25 cellular contexts compared by ENCODE assay signal in genomic region chr4:2691313-2691712, GRCh38.
DNase-seq lines count a peak whose midpoint lies in the region; ATAC-seq, FAIRE-seq and TF ChIP-seq lines count a peak whose summit lies in the region.
"Had no signal": no experiment of that assay in that cellular context is flagged by ENCODE, and none has a peak within 500 bp of the region (broad histone marks: within the 10 kb centered on the region; RNA-seq: fewer than 3 reads in every experiment).

No MANE protein-coding gene starts in this region.

- H3K9ac ChIP-seq in OCI-LY3 (ENCODE audit: low read length) (no peak overlapping the region), astrocyte (ENCODE audit: low read length) (no peak overlapping the region)

- peaks cover 31% of the 10 kb centered on the region for H3K4me1 Mint-ChIP-seq in activated naive CD4-positive, alpha-beta T cell treated with anti-CD3 and anti-CD28 coated beads for 36 hours (ENCODE audit: low read depth)
- no peaks in the 10 kb centered on the region for H3K4me1 Mint-ChIP-seq in astrocyte (ENCODE audit: low read depth, unreplicated experiment)
- peaks cover 73% of the 10 kb centered on the region for H3K4me1 Mint-ChIP-seq in stimulated activated memory B cell treated with anti-CD40 and anti-IgM and Interleukin-4, amounts not matched to agents 10 μg/mL and 1 μg/mL and 100 μg/mL, for 72 hours
- H3K4me1 Mint-ChIP-seq: GM23338 had no signal

- H3K4me3 ChIP-seq in OCI-LY3 (ENCODE audit: low read length) (no peak overlapping the region), astrocyte (ENCODE audit: insufficient read depth, low read depth, low read length) (no peak overlapping the region)
- H3K4me3 ChIP-seq: GM23338, pancreas, sigmoid colon, tibial nerve had no signal

- H2AFZ ChIP-seq in OCI-LY3 (ENCODE audit: low read depth, low read length) (no peak overlapping the region), astrocyte (ENCODE audit: low read depth, low read length) (no peak overlapping the region)
- H2AFZ ChIP-seq: GM23338 had no signal

- H3K9me3 ChIP-seq in OCI-LY3 (ENCODE audit: insufficient read depth, low read length) (no peaks in the 10 kb centered on the region), astrocyte (ENCODE audit: insufficient read depth, low read depth, low read length) (no peaks in the 10 kb centered on the region)
- H3K9me3 ChIP-seq: pancreas, sigmoid colon, tibial nerve had no signal

- CTCF ChIA-PET in activated naive CD4-positive, alpha-beta T cell treated with anti-CD3 and anti-CD28 coated beads for 36 hours (lab: Charles Lee) = interaction anchor here (0.6 to 1.6 kb wide), 3 partner anchors 18 to 136 kb away, joined by 4 read pairs; no protein-coding TSS in a partner anchor

- H3K4me1 ChIP-seq in OCI-LY3 (ENCODE audit: low read length) = peaks cover 41% of the 10 kb centered on the region
- H3K4me1 ChIP-seq in astrocyte (ENCODE audit: insufficient read depth, low read length) = peaks cover 11% of the 10 kb centered on the region
- H3K4me1 ChIP-seq: pancreas, tibial nerve had no signal

- ATAC-seq in stimulated activated memory B cell treated with anti-CD40 and anti-IgM and Interleukin-4, amounts not matched to agents 10 μg/mL and 1 μg/mL and 100 μg/mL, for 72 hours = no peak
- ATAC-seq: GM23338, pancreas, SK-N-SH treated with all-trans-retinoic acid at 6 μM for 48 hours had no signal

- no peak for TF ChIP-seq CTCF in OCI-LY3 (IDR thresholded peaks at IDR 0.05; ENCODE audit: low read depth, low read length)
- TF ChIP-seq CTCF in astrocyte (IDR thresholded peaks at IDR 0.05; ENCODE audit: insufficient read depth, low read depth, low read length) = no peak

- H3K27ac ChIP-seq in OCI-LY3 (ENCODE audit: low read length) (no peak overlapping the region), astrocyte (ENCODE audit: low read depth, low read length) (no peak overlapping the region)
- H3K27ac ChIP-seq: pancreas, sigmoid colon, tibial nerve had no signal

- H3K79me2 ChIP-seq in OCI-LY3 (ENCODE audit: low read length) (no peaks in the 10 kb centered on the region), astrocyte (ENCODE audit: insufficient read depth, low read length) (no peaks in the 10 kb centered on the region)

- no peak for DNase-seq in activated naive CD4-positive, alpha-beta T cell treated with anti-CD3 and anti-CD28 coated beads for 36 hours
- DNase-seq in activated naive CD4-positive, alpha-beta T cell treated with anti-CD3 and anti-CD28 coated beads, Interleukin-2, amount 50 U/mL, for 16 hours = no peak
- DNase-seq in astrocyte (ENCODE audit: low read depth) (no peak), NCI-H2107 treated with DMSO at 0.1 percent for 48 hours (lab: John Stamatoyannopoulos, UW; ENCODE audit: unreplicated experiment) (no peak), NCI-H1694 (lab: John Stamatoyannopoulos, UW) (no peak), SW480 (ENCODE audit: low spot score) (no peak)
- DNase-seq: activated effector memory CD4-positive, alpha-beta T cell treated with Interleukin-2 at 50 U/mL for 16 hours; anterior cingulate cortex; caudate nucleus; DMS79 treated with DMSO at 0.1 percent for 48 hours; kidney; mammary epithelial cell; NCI-H1417 treated with DMSO at 0.1 percent for 48 hours; NCI-H2171; NCI-H526; RPMI8226; sigmoid colon had no signal

- peak overlapping the region; percentile 69 for H3K4me2 ChIP-seq in OCI-LY3 (ENCODE audit: low read length)
- no peak overlapping the region for H3K4me2 ChIP-seq in astrocyte (ENCODE audit: low read length)
- H3K4me2 ChIP-seq: GM23338 had no signal

- H3K4me3 Mint-ChIP-seq in activated naive CD4-positive, alpha-beta T cell treated with anti-CD3 and anti-CD28 coated beads for 36 hours = no peak overlapping the region
- no peak overlapping the region for H3K4me3 Mint-ChIP-seq in astrocyte (ENCODE audit: unreplicated experiment)
- H3K4me3 Mint-ChIP-seq in stimulated activated memory B cell treated with anti-CD40 and anti-IgM and Interleukin-4, amounts not matched to agents 10 μg/mL and 1 μg/mL and 100 μg/mL, for 72 hours = peak overlapping the region; percentile 45
- H3K4me3 Mint-ChIP-seq: GM23338 had no signal

- H3K27me3 Mint-ChIP-seq in activated naive CD4-positive, alpha-beta T cell treated with anti-CD3 and anti-CD28 coated beads for 36 hours (ENCODE audit: low read depth) = no peaks in the 10 kb centered on the region
- H3K27me3 Mint-ChIP-seq in astrocyte (ENCODE audit: low read depth, unreplicated experiment) = no peaks in the 10 kb centered on the region
- H3K27me3 Mint-ChIP-seq in stimulated activated memory B cell treated with anti-CD40 and anti-IgM and Interleukin-4, amounts not matched to agents 10 μg/mL and 1 μg/mL and 100 μg/mL, for 72 hours = no peaks in the 10 kb centered on the region

- H3K27ac Mint-ChIP-seq in activated naive CD4-positive, alpha-beta T cell treated with anti-CD3 and anti-CD28 coated beads for 36 hours = peak overlapping the region; percentile 74
- H3K27ac Mint-ChIP-seq in astrocyte (ENCODE audit: unreplicated experiment) = peak overlapping the region; percentile 36
- H3K27ac Mint-ChIP-seq in stimulated activated memory B cell treated with anti-CD40 and anti-IgM and Interleukin-4, amounts not matched to agents 10 μg/mL and 1 μg/mL and 100 μg/mL, for 72 hours = peak overlapping the region; percentile 93
- H3K27ac Mint-ChIP-seq: GM23338 had no signal

- H3K36me3 Mint-ChIP-seq in activated naive CD4-positive, alpha-beta T cell treated with anti-CD3 and anti-CD28 coated beads for 36 hours (ENCODE audit: low read depth) = peaks cover 42% of the 10 kb centered on the region
- peaks cover 36% of the 10 kb centered on the region for H3K36me3 Mint-ChIP-seq in astrocyte (ENCODE audit: low read depth, unreplicated experiment)
- peaks cover 63% of the 10 kb centered on the region for H3K36me3 Mint-ChIP-seq in stimulated activated memory B cell treated with anti-CD40 and anti-IgM and Interleukin-4, amounts not matched to agents 10 μg/mL and 1 μg/mL and 100 μg/mL, for 72 hours

- no peaks in the 10 kb centered on the region for H4K20me1 ChIP-seq in OCI-LY3 (ENCODE audit: insufficient read depth, low read length)
- peaks cover 46% of the 10 kb centered on the region for H4K20me1 ChIP-seq in astrocyte (ENCODE audit: insufficient read depth, low read length)

- H3K27me3 ChIP-seq in OCI-LY3 (ENCODE audit: low read depth, low read length) = no peaks in the 10 kb centered on the region
- H3K27me3 ChIP-seq in astrocyte (ENCODE audit: insufficient read depth, low read length) = no peaks in the 10 kb centered on the region
- H3K27me3 ChIP-seq: pancreas, sigmoid colon, tibial nerve had no signal

- H3K36me3 ChIP-seq in OCI-LY3 (replicated peaks; ENCODE audit: low read depth, low read length) = peaks cover 46% of the 10 kb centered on the region
- peaks cover 28% of the 10 kb centered on the region for H3K36me3 ChIP-seq in astrocyte (ENCODE audit: insufficient read depth, low read length)

- H3K9me3 Mint-ChIP-seq in activated naive CD4-positive, alpha-beta T cell treated with anti-CD3 and anti-CD28 coated beads for 36 hours = no peaks in the 10 kb centered on the region
- no peaks in the 10 kb centered on the region for H3K9me3 Mint-ChIP-seq in astrocyte (ENCODE audit: unreplicated experiment)
- peaks cover 5% of the 10 kb centered on the region for H3K9me3 Mint-ChIP-seq in stimulated activated memory B cell treated with anti-CD40 and anti-IgM and Interleukin-4, amounts not matched to agents 10 μg/mL and 1 μg/mL and 100 μg/mL, for 72 hours
- H3K9me3 Mint-ChIP-seq: GM23338 had no signal

- no peak for FAIRE-seq in astrocyte (lab: Jason Lieb, UNC)
- FAIRE-seq: frontal cortex, kidney, pancreas, TTC549 had no signal

- intact Hi-C loops in activated naive CD4-positive, alpha-beta T cell treated with anti-CD3 and anti-CD28 coated beads for 36 hours (cut with micrococcal nuclease) = loop anchor here (5.0 kb wide), 1 partner anchor 154 kb away; the partner anchor contains the start of gene FAM193A

Comparison
In these comparisons a context has a peak if more than half of its experiments do, and no peak if none do; other contexts are left out.
1. H3K27ac Mint-ChIP-seq: peak in every context shown above with its lines; median percentile 93 in stimulated activated memory B cell treated with anti-CD40 and anti-IgM and Interleukin-4, amounts not matched to agents 10 μg/mL and 1 μg/mL and 100 μg/mL, for 72 hours; 74 in activated naive CD4-positive, alpha-beta T cell treated with anti-CD3 and anti-CD28 coated beads for 36 hours; 36 in astrocyte.